18 cellular contexts compared by ENCODE assay signal in genomic region chr18:48580066-48580465, GRCh38. TPM values are rescaled to one million over a fixed set of nuclear protein-coding genes. Genes with fewer than 3 reads are reported as not detected.
"Had no signal": no experiment of that assay in that cellular context is flagged by ENCODE, and none has a peak within 500 bp of the region (broad histone marks: within the 10 kb centered on the region; RNA-seq: fewer than 3 reads in every experiment).

No MANE protein-coding gene starts in this region.

- H3K9me3 ChIP-seq: gastrocnemius medialis, prostate gland, right atrium auricular region, testis, tibial artery had no signal

- H3K4me1 ChIP-seq: prostate gland had no signal

- H3K9ac ChIP-seq: neural progenitor cell had no signal

- H3K27me3 ChIP-seq: cardiac muscle cell, gastrocnemius medialis, heart left ventricle, hepatocyte, neural progenitor cell, right atrium auricular region, spleen, testis, tibial artery had no signal

- H3K4me3 ChIP-seq: cardiac muscle cell, gastrocnemius medialis, heart left ventricle, hepatocyte, neural progenitor cell, prostate gland, right atrium auricular region, skin epidermis, spleen, testis, tibial artery had no signal

- H2AFZ ChIP-seq: hepatocyte, neural progenitor cell had no signal

- ATAC-seq: gastrocnemius medialis; heart left ventricle; left lobe of liver; naive thymus-derived CD4-positive, alpha-beta T cell; stimulated activated naive B cell treated with anti-CD40 and anti-IgM and Interleukin-4, amounts not matched to agents 10 μg/mL and 1 μg/mL and 100 μg/mL, for 72 hours had no signal

- DNase-seq: cortex of kidney; effector CD4-positive, alpha-beta T cell; gastrocnemius medialis; midbrain; naive thymus-derived CD4-positive, alpha-beta T cell; spleen; stimulated activated CD4-positive, alpha-beta T cell treated with anti-CD3 and anti-CD28 coated beads, Interleukin-2, amount 100 ng/mL, for 48 hours; stimulated activated naive B cell treated with anti-CD40 and anti-IgM and Interleukin-4, amounts not matched to agents 10 μg/mL and 1 μg/mL and 100 μg/mL, for 72 hours; testis had no signal

- H3K4me2 ChIP-seq: hepatocyte, neural progenitor cell had no signal

- H3K36me3 ChIP-seq: cardiac muscle cell, gastrocnemius medialis, neural progenitor cell, prostate gland had no signal

- H3K27ac ChIP-seq: cardiac muscle cell, gastrocnemius medialis, heart left ventricle, hepatocyte, neural progenitor cell, prostate gland, right atrium auricular region, spleen had no signal

RNA-seq across cellular contexts. Expression of gene CTIF, which starts 41.2 kb away (rescaled TPM):
- polyA plus RNA-seq: naive thymus-derived CD4-positive, alpha-beta T cell had no signal
